Comparison of ENCODE assay signal across 8 cellular contexts in the genomic region with DNA sequence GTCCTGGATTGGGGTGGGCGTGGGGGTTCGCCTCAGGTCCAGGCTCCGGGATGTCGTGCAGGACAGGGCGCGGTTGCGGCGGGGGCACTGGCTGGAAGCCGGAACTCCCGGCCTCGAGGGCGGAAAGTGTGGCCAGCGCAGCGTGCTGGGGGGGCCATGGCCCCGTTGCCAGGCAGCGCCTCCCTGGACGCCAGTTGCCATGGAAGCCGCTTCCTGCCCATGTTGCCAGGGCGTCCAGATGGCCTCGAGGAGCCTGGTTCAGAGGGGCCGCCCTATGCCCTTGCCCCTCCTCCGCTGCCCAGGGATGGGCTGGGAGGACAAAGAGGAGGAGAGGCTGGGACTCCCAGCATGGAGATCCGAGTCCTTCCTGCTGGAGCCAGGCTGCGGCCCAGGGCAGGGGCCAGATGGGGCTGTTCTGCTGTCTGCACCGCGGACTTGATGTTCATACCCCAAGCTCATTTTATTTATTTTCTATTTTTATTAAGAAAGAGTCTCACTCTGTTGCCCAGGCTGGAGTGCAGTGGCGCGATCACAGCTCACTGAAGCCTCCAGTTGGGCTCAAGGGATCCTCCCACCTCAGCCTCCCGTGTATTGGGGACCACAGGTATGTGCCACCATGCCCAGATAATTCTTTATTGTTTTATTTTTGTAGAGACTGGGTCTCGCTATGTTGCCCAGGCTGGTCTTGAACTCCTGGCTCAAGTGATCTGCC. TPM values are rescaled to one million over a fixed set of nuclear protein-coding genes. Genes with fewer than 3 reads are reported as not detected.
DNase-seq lines count a peak whose midpoint lies in the region; ATAC-seq and TF ChIP-seq lines count a peak whose summit lies in the region.

No MANE protein-coding gene starts in this region.

- peak; percentile 81 for ATAC-seq in SK-N-SH treated with all-trans-retinoic acid at 6 μM for 48 hours
- ATAC-seq in GM18861 (IDR thresholded peaks at IDR 0.05; ENCODE audit: unreplicated experiment), result no peak

- H3K18ac ChIP-seq in trophoblast cell (ENCODE audit: low read length), result no peak overlapping the region

- H3K14ac ChIP-seq in trophoblast cell (ENCODE audit: low read length), result no peak overlapping the region

- no CpG with 5 or more reads among the region's 30 CpGs for WGBS in trophoblast cell (ENCODE audit: extremely low coverage, insufficient coverage, insufficient read length)

- H2AK5ac ChIP-seq in trophoblast cell (ENCODE audit: low read length), result no peak overlapping the region

- no peak overlapping the region for H3K4ac ChIP-seq in trophoblast cell (ENCODE audit: low read depth, low read length)

- H3K27me3 ChIP-seq in ACC112 (ENCODE audit: insufficient read depth, low read length) (no peaks in the 10 kb centered on the region), uterus (no peaks in the 10 kb centered on the region), trophoblast cell (ENCODE audit: insufficient read depth, low read length) (no peaks in the 10 kb centered on the region)

- H3K4me1 ChIP-seq in ACC112 (ENCODE audit: control insufficient read depth, insufficient read depth, low read length, unreplicated experiment) (no peaks in the 10 kb centered on the region), uterus (no peaks in the 10 kb centered on the region), trophoblast cell (ENCODE audit: control insufficient read depth in 1 of 2, insufficient read depth in 2 of 2, low read length in 2 of 2) (no peaks in the 10 kb centered on the region)

- H2AFZ ChIP-seq in ACC112 (ENCODE audit: low read length, unreplicated experiment) (no peak overlapping the region), trophoblast cell (ENCODE audit: insufficient read depth, low read length, poor library complexity) (no peak overlapping the region)

- H2BK12ac ChIP-seq in trophoblast cell (ENCODE audit: low read length), result no peak overlapping the region

- no peaks in the 10 kb centered on the region for H3K79me1 ChIP-seq in trophoblast cell (ENCODE audit: low read length)

- H3K9me3 ChIP-seq in uterus, result no peaks in the 10 kb centered on the region
- no peaks in the 10 kb centered on the region for H3K9me3 ChIP-seq in trophoblast cell (ENCODE audit: insufficient read depth, low read depth, low read length)

- H4K91ac ChIP-seq in trophoblast cell (ENCODE audit: low read depth, low read length), result no peak overlapping the region

- TF ChIP-seq POLR2A in uterus (IDR thresholded peaks at IDR 0.05), result no peak

- H3K79me2 ChIP-seq in ACC112 (ENCODE audit: control insufficient read depth, insufficient read depth, low read length, unreplicated experiment) (no peaks in the 10 kb centered on the region), trophoblast cell (ENCODE audit: control insufficient read depth, insufficient read depth, low read length, poor library complexity) (no peaks in the 10 kb centered on the region)

- no peak overlapping the region for H2BK120ac ChIP-seq in trophoblast cell (ENCODE audit: insufficient read depth, low read length, poor library complexity)

- intact Hi-C loops in uterus (cut with DNase I; ENCODE audit: low total_unique reads), result loop anchor here (2.0 to 5.0 kb wide), 2 partner anchors 113 to 127 kb away; partner anchors contain the start of gene RTN4R

- in situ Hi-C loops in KBM-7 (cut with MboI; ENCODE audit: low pct_unique_long_range_greater_than_20kb, low sequenced_read_pairs), result no loop called here

- H3K27ac ChIP-seq in ACC112 (ENCODE audit: low read depth, low read length) (no peak overlapping the region), uterus (no peak overlapping the region), trophoblast cell (ENCODE audit: low read depth, low read length) (no peak overlapping the region)

- no peak overlapping the region for H4K8ac ChIP-seq in trophoblast cell (ENCODE audit: low read depth, low read length)

- H2BK5ac ChIP-seq in trophoblast cell (ENCODE audit: low read depth, low read length, poor library complexity), result no peak overlapping the region

- H3K36me3 ChIP-seq in ACC112 (ENCODE audit: insufficient read depth, low read length) (no peaks in the 10 kb centered on the region), uterus (no peaks in the 10 kb centered on the region), trophoblast cell (ENCODE audit: control insufficient read depth in 1 of 2, insufficient read depth in 2 of 2, low read length in 2 of 2) (no peaks in the 10 kb centered on the region)

- DNase-seq in KBM-7 (peak; percentile 72), glomerular endothelial cell (ENCODE audit: extremely low read depth, low read depth, low spot score) (peak; percentile 22), uterus (peak; percentile 32 to 51), trophoblast cell (no peak)
- DNase-seq in NK-92 treated with Interleukin-12 subunit alpha and Interleukin-12 subunit beta, amount 100 ng/mL, for 24 hours (lab: John Stamatoyannopoulos, UW), result no peak

- no peak overlapping the region for H3K4me2 ChIP-seq in trophoblast cell (ENCODE audit: low read length)

- H3K9ac ChIP-seq in trophoblast cell (ENCODE audit: low read length), result no peak overlapping the region

- H4K12ac ChIP-seq in trophoblast cell (ENCODE audit: low read depth, low read length), result no peak overlapping the region

- TF ChIP-seq CTCF in uterus (IDR thresholded peaks at IDR 0.05), result no peak

- H3K4me3 ChIP-seq in ACC112 (ENCODE audit: low read depth, low read length) (peak overlapping the region; percentile 75), uterus (no peak overlapping the region), trophoblast cell (ENCODE audit: low read depth, low read length) (no peak overlapping the region)

- H3K23ac ChIP-seq in trophoblast cell (ENCODE audit: low read length), result no peak overlapping the region

TF ChIP-seq in SK-N-SH treated with all-trans-retinoic acid at 6 μM for 48 hours, 23 proteins besides CTCF, POLR2A, EP300 and RAD21:
- TF ChIP-seq ZNF8 (CRISPR knock-in tag; IDR thresholded peaks at IDR 0.05), result no peak
- TF ChIP-seq CSDC2 (CRISPR knock-in tag; IDR thresholded peaks at IDR 0.05), result no peak
- peak; percentile 30; the same call in 1 of the 2 replicates for TF ChIP-seq TCF4 (CRISPR knock-in tag; IDR thresholded peaks at IDR 0.05; ENCODE audit: borderline replicate concordance)
- TF ChIP-seq, protein P1, sequence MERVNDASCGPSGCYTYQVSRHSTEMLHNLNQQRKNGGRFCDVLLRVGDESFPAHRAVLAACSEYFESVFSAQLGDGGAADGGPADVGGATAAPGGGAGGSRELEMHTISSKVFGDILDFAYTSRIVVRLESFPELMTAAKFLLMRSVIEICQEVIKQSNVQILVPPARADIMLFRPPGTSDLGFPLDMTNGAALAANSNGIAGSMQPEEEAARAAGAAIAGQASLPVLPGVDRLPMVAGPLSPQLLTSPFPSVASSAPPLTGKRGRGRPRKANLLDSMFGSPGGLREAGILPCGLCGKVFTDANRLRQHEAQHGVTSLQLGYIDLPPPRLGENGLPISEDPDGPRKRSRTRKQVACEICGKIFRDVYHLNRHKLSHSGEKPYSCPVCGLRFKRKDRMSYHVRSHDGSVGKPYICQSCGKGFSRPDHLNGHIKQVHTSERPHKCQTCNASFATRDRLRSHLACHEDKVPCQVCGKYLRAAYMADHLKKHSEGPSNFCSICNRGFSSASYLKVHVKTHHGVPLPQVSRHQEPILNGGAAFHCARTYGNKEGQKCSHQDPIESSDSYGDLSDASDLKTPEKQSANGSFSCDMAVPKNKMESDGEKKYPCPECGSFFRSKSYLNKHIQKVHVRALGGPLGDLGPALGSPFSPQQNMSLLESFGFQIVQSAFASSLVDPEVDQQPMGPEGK (CRISPR knock-in tag; IDR thresholded peaks at IDR 0.05; ENCODE audit: borderline replicate concordance), result peak; percentile 23; the same call in 1 of the 2 replicates

RNA-seq across cellular contexts. Expression of gene CCDC188, which starts 4.6 kb away (rescaled TPM):
- total RNA-seq in glomerular endothelial cell, result 15.4 and 17.3 TPM in 2 replicates
- 1 to 10 TPM in 2 of 4 donors, not detected in 2; 2.7 to 4.3 TPM for total RNA-seq in uterus
- not detected in 2 replicates for polyA plus RNA-seq in trophoblast cell (2013)

RNA-seq across cellular contexts. Expression of gene ZDHHC8, which starts 23.9 kb away (rescaled TPM):
- total RNA-seq in glomerular endothelial cell (42.5 and 58.9 TPM in 2 replicates), uterus (10 to 100 TPM in 3 of 4 donors, 1 to 10 TPM in 1; 2.4 to 87.9 (median 20.1) TPM)
- polyA plus RNA-seq in trophoblast cell (2013), result 39.6 and 41.0 TPM in 2 replicates

RNA-seq across cellular contexts. Expression of gene TRMT2A, which starts 38.5 kb away (rescaled TPM):
- 48.1 and 63.2 TPM in 2 replicates for total RNA-seq in glomerular endothelial cell
- total RNA-seq in uterus, result 100 to 1,000 TPM in 1 of 4 donors, 10 to 100 TPM in 3; 30.9 to 123 (median 45.3) TPM
- polyA plus RNA-seq in trophoblast cell (2013), result 27.5 and 32.4 TPM in 2 replicates

RNA-seq across cellular contexts. Expression of gene RANBP1, which starts 39.6 kb away (rescaled TPM):
- 339 and 343 TPM in 2 replicates for total RNA-seq in glomerular endothelial cell
- 100 to 1,000 TPM in 2 of 4 donors, 10 to 100 TPM in 2; 57.6 to 233 (median 135) TPM for total RNA-seq in uterus
- polyA plus RNA-seq in trophoblast cell (2013), result 227 and 234 TPM in 2 replicates

Comparison
In these comparisons a context has a peak if more than half of its experiments do, and no peak if none do; other contexts are left out.
1. DNase-seq: peak in KBM-7 (single experiment), glomerular endothelial cell (single experiment) and uterus (2 of 2); none in NK-92 treated with Interleukin-12 subunit alpha and Interleukin-12 subunit beta, amount 100 ng/mL, for 24 hours (single experiment) and trophoblast cell (0 of 2).